Comparison of ENCODE assay signal across 8 cellular contexts in the genomic region with DNA sequence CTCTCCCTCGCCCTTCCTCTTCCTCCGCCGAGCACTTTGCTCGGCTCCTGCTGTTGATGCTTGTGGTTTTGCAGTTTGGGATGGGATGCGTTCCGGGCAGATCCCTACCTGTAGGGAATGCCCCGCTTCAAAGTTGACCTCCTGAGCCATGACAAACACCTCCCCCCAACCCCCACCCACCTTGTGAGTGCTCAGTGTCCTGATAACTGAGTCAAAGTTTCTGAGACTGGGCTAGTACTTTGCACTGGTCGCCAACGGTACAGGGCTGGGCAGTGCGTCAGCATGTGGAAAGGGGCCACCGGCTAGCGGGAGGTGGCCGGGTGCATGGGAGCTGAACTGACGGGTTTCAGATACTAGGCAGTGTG. TPM values are rescaled to one million over a fixed set of nuclear protein-coding genes. Genes with fewer than 3 reads are reported as not detected.
A peak's percentile ranks its signal among the peaks of the same experiment; 100 is the strongest.
DNase-seq lines count a peak whose midpoint lies in the region; ATAC-seq and TF ChIP-seq lines count a peak whose summit lies in the region.

No MANE protein-coding gene starts in this region.

- H3K27ac Mint-ChIP-seq in activated naive CD4-positive, alpha-beta T cell treated with anti-CD3 and anti-CD28 coated beads for 36 hours = peak overlapping the region; percentile 46
- peak overlapping the region; percentile 82 for H3K27ac Mint-ChIP-seq in glutamatergic neuron (ENCODE audit: unreplicated experiment)

- H3K27ac ChIP-seq in DND-41 (ENCODE audit: low read length) (peak overlapping the region; percentile 75), ovary (peak overlapping the region; percentile 51 to 86)

- CTCF ChIA-PET in activated naive CD4-positive, alpha-beta T cell treated with anti-CD3 and anti-CD28 coated beads for 36 hours (lab: Charles Lee) = no interaction called here

- H3K9me3 ChIP-seq in DND-41 (ENCODE audit: insufficient read depth, low read length, severe bottlenecking) = no peaks in the 10 kb centered on the region
- no peaks in the 10 kb centered on the region for H3K9me3 ChIP-seq in Loucy (ENCODE audit: insufficient read depth, low read depth, low read length)
- no peaks in the 10 kb centered on the region for H3K9me3 ChIP-seq in ovary

- H3K9me2 ChIP-seq in Loucy (replicated peaks; ENCODE audit: low read depth, low read length) = no peaks in the 10 kb centered on the region

- TF ChIP-seq EP300 in ovary (IDR thresholded peaks at IDR 0.05) = no peak

- H3F3A ChIP-seq in Loucy (ENCODE audit: low read depth) = peaks cover 2% of the 10 kb centered on the region; the same call in 1 of the 2 replicates

- no peak for ATAC-seq in DND-41 (ENCODE audit: insufficient read depth, low read depth)
- peak; percentile 17 for ATAC-seq in GM21717 (IDR thresholded peaks at IDR 0.05; ENCODE audit: unreplicated experiment)
- ATAC-seq in GM19463 (IDR thresholded peaks at IDR 0.05; ENCODE audit: unreplicated experiment) = no peak

- no peaks in the 10 kb centered on the region for H3K9me3 Mint-ChIP-seq in activated naive CD4-positive, alpha-beta T cell treated with anti-CD3 and anti-CD28 coated beads for 36 hours
- H3K9me3 Mint-ChIP-seq in glutamatergic neuron (ENCODE audit: unreplicated experiment) = peaks cover 5% of the 10 kb centered on the region

- H3K27me3 Mint-ChIP-seq in activated naive CD4-positive, alpha-beta T cell treated with anti-CD3 and anti-CD28 coated beads for 36 hours (ENCODE audit: low read depth) = no peaks in the 10 kb centered on the region
- H3K27me3 Mint-ChIP-seq in glutamatergic neuron (ENCODE audit: unreplicated experiment) = peaks cover 4% of the 10 kb centered on the region

- no peaks in the 10 kb centered on the region; the same call in 1 of the 2 replicates for H3K36me3 ChIP-seq in DND-41 (ENCODE audit: insufficient read depth, low read length)
- no peaks in the 10 kb centered on the region for H3K36me3 ChIP-seq in Loucy (ENCODE audit: insufficient read depth, low read length)
- no peaks in the 10 kb centered on the region for H3K36me3 ChIP-seq in ovary

- no peak for TF ChIP-seq POLR2A in ovary (IDR thresholded peaks at IDR 0.05)

- peak overlapping the region; percentile 87 for H3K4me2 ChIP-seq in DND-41 (ENCODE audit: insufficient read depth, low read length)
- peak overlapping the region; percentile 97 for H3K4me2 ChIP-seq in Loucy (ENCODE audit: low read depth, low read length, poor library complexity, severe bottlenecking)

- peaks cover 2% of the 10 kb centered on the region for H3K36me3 Mint-ChIP-seq in activated naive CD4-positive, alpha-beta T cell treated with anti-CD3 and anti-CD28 coated beads for 36 hours (ENCODE audit: low read depth)
- no peaks in the 10 kb centered on the region for H3K36me3 Mint-ChIP-seq in glutamatergic neuron (ENCODE audit: unreplicated experiment)

- DNase-seq in DND-41 (no peak), glutamatergic neuron (peak; percentile 37), ovary (peak; percentile 33 to 61 (median 56)), NOMO-1 treated with dmso at 0.1 percent for 144 hours (lab: John Stamatoyannopoulos, UW; ENCODE audit: unreplicated experiment) (no peak)
- DNase-seq in activated naive CD4-positive, alpha-beta T cell treated with anti-CD3 and anti-CD28 coated beads for 36 hours = no peak

- peaks cover 58% of the 10 kb centered on the region for H3K4me1 Mint-ChIP-seq in activated naive CD4-positive, alpha-beta T cell treated with anti-CD3 and anti-CD28 coated beads for 36 hours (ENCODE audit: low read depth)
- H3K4me1 Mint-ChIP-seq in glutamatergic neuron (ENCODE audit: low read depth, unreplicated experiment) = no peaks in the 10 kb centered on the region

- peak overlapping the region; percentile 83 for H3K4me3 Mint-ChIP-seq in activated naive CD4-positive, alpha-beta T cell treated with anti-CD3 and anti-CD28 coated beads for 36 hours
- H3K4me3 Mint-ChIP-seq in glutamatergic neuron (ENCODE audit: unreplicated experiment) = peak overlapping the region; percentile 96

- no peaks in the 10 kb centered on the region for H4K20me1 ChIP-seq in DND-41 (ENCODE audit: insufficient read depth, low read length)
- peaks cover 16% of the 10 kb centered on the region for H4K20me1 ChIP-seq in Loucy (ENCODE audit: insufficient read depth, low read length, poor library complexity, severe bottlenecking)

- H2AFZ ChIP-seq in DND-41 (ENCODE audit: low read depth, low read length) (peak overlapping the region; percentile 83), Loucy (ENCODE audit: low read length) (peak overlapping the region; percentile 98)

- no peak for TF ChIP-seq CTCF in DND-41 (IDR thresholded peaks at IDR 0.05; ENCODE audit: borderline replicate concordance, extremely low read depth, low read length, poor library complexity, severe bottlenecking)
- TF ChIP-seq CTCF in Loucy (conservative IDR thresholded peaks at IDR 0.05; ENCODE audit: low read length) = no peak
- no peak for TF ChIP-seq CTCF in glutamatergic neuron (IDR thresholded peaks at IDR 0.05; ENCODE audit: partially characterized antibody, unreplicated experiment)
- no peak for TF ChIP-seq CTCF in ovary (IDR thresholded peaks at IDR 0.05)

- H3K79me2 ChIP-seq in DND-41 (ENCODE audit: insufficient read depth, low read length) (peaks cover 36% of the 10 kb centered on the region), Loucy (ENCODE audit: insufficient read depth, low read length) (peaks cover 48% of the 10 kb centered on the region)

- intact Hi-C loops in activated naive CD4-positive, alpha-beta T cell treated with anti-CD3 and anti-CD28 coated beads for 36 hours (cut with micrococcal nuclease) = loop anchor here (5.0 kb wide), 1 partner anchor 1413 kb away; no protein-coding TSS in a partner anchor
- intact Hi-C loops in ovary (cut with DNase I) = no loop called here

- H3K9ac ChIP-seq in DND-41 (ENCODE audit: low read depth, low read length) (peak overlapping the region; percentile 77), Loucy (ENCODE audit: low read depth, low read length, poor library complexity, severe bottlenecking) (peak overlapping the region; percentile 82)

- 1% methylated on average over 14 of the region's 14 CpGs for WGBS in ovary, 3 donors

- H3K4me3 ChIP-seq in DND-41 (ENCODE audit: low read depth in 1 of 2, low read length in 2 of 2) (peak overlapping the region; percentile 72 to 87), Loucy (ENCODE audit: low read length, poor library complexity, severe bottlenecking) (peak overlapping the region; percentile 97), ovary (peak overlapping the region; percentile 95)

- peaks cover 29% of the 10 kb centered on the region for H3K4me1 ChIP-seq in DND-41 (ENCODE audit: insufficient read depth, low read length)
- peaks cover 44% of the 10 kb centered on the region for H3K4me1 ChIP-seq in Loucy (ENCODE audit: insufficient read depth, low read length, poor library complexity, severe bottlenecking)
- H3K4me1 ChIP-seq in ovary (ENCODE audit: insufficient read depth) = peaks cover 1% of the 10 kb centered on the region

- H3K27me3 ChIP-seq in DND-41 (ENCODE audit: insufficient read depth, low read length, poor library complexity) (no peaks in the 10 kb centered on the region), Loucy (ENCODE audit: insufficient read depth, low read length, poor library complexity, severe bottlenecking) (no peaks in the 10 kb centered on the region), ovary (no peaks in the 10 kb centered on the region)

RNA-seq across cellular contexts. Expression of a gene that starts 0.8 kb away (rescaled TPM):
- 10 to 100 TPM; 16.6 TPM for total RNA-seq in activated naive CD4-positive, alpha-beta T cell treated with anti-CD3 and anti-CD28 coated beads for 36 hours
- total RNA-seq in glutamatergic neuron (ENCODE audit: unreplicated experiment) = 44.1 TPM
- 10 to 100 TPM; 40.0 to 56.5 (median 44.2) TPM for total RNA-seq in ovary
- 10 to 100 TPM; 17.1 to 29.8 TPM for polyA plus RNA-seq in ovary

Comparison
In these comparisons a context has a peak if more than half of its experiments do, and no peak if none do; other contexts are left out.
1. DNase-seq: peak in glutamatergic neuron (single experiment) and ovary (5 of 5); none in DND-41 (single experiment), activated naive CD4-positive, alpha-beta T cell treated with anti-CD3 and anti-CD28 coated beads for 36 hours (single experiment) and NOMO-1 treated with dmso at 0.1 percent for 144 hours (single experiment).
2. Peak in every context shown above with its lines, with median percentiles within 50 percentile points of each other: H3K4me3 ChIP-seq.